7 cellular contexts compared by ENCODE assay signal in the genomic region with DNA sequence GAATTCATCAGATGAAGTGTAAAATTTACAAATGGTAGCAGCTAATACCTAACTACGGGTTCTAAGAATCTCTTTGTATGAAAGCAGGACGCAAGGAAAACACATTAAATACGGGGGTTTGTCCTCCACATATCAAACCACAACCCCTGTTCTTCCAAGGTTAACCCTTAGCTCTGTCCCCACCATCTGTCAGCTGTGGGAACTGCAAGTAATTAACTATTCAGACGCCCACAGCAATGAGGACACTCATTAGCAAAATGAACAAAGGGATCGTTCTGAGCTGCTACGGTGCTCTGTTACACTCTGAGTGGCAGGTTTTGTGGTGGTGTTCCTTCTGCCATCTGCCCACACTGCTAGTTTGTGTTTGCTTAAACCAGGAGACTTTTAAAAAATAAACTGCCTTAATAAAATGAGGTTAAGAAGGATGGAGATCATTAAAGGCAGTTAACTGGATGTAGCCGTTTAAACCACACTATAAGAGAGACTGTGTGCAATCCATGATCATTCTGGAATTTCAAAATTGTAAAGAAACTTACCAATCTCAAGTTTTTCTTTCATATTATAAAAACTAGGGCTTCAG. TPM values are rescaled to one million over a fixed set of nuclear protein-coding genes. Genes with fewer than 3 reads are reported as not detected.
A peak's percentile ranks its signal among the peaks of the same experiment; 100 is the strongest.
DNase-seq lines count a peak whose midpoint lies in the region; ATAC-seq and TF ChIP-seq lines count a peak whose summit lies in the region.

No MANE protein-coding gene starts in this region.

- H3K9me3 ChIP-seq in Panc1 (ENCODE audit: control insufficient read depth, insufficient read depth, low read depth, low read length) (no peaks in the 10 kb centered on the region), colonic mucosa (no peaks in the 10 kb centered on the region), neural progenitor cell (ENCODE audit: low read depth) (no peaks in the 10 kb centered on the region)

- H3K9me3 Mint-ChIP-seq in neural progenitor cell, result peaks cover 4% of the 10 kb centered on the region

- peaks cover under 1% of the 10 kb centered on the region for H3K27me3 Mint-ChIP-seq in neural progenitor cell (ENCODE audit: insufficient read depth, low read depth)

- no peak overlapping the region for H3K27ac ChIP-seq in Panc1 (ENCODE audit: low read length)
- H3K27ac ChIP-seq in colonic mucosa, result no peak overlapping the region
- no peak overlapping the region for H3K27ac ChIP-seq in neural progenitor cell

- CTCF ChIA-PET in Panc1 (lab: Charles Lee), result interaction anchor here (1.1 kb wide), 1 partner anchor 135 kb away, joined by 3 read pairs; no protein-coding TSS in a partner anchor

- H3K4me2 ChIP-seq in neural progenitor cell, result no peak overlapping the region

- H3K9ac ChIP-seq in colonic mucosa (ENCODE audit: low read depth in 2 of 2, low read length in 2 of 2) (no peak overlapping the region), neural progenitor cell (no peak overlapping the region)

- in situ Hi-C loops in Panc1 (cut with HindIII; ENCODE audit: low pct_unique_long_range_greater_than_20kb, low sequenced_read_pairs), result no loop called here

- H3K4me1 ChIP-seq in Panc1 (ENCODE audit: control insufficient read depth, insufficient read depth, low read length) (no peaks in the 10 kb centered on the region), colonic mucosa (no peaks in the 10 kb centered on the region), neural progenitor cell (peaks cover 12% of the 10 kb centered on the region)

- peak; percentile 47 for DNase-seq in GM12865 (ENCODE audit: low read depth)
- DNase-seq in HS-5 (ENCODE audit: low read depth), result peak; percentile 0
- DNase-seq in Panc1 (ENCODE audit: low read depth, low spot score), result no peak
- peak; percentile 27 for DNase-seq in colonic mucosa
- peak; percentile 86 for DNase-seq in neural progenitor cell (ENCODE audit: low spot score)
- DNase-seq in hepatic stellate cell (ENCODE audit: low spot score), result no peak

- H3K4me3 Mint-ChIP-seq in neural progenitor cell, result no peak overlapping the region

- H2AFZ ChIP-seq in neural progenitor cell (replicated peaks), result no peak overlapping the region

- peaks cover 4% of the 10 kb centered on the region for H4K20me1 ChIP-seq in neural progenitor cell (ENCODE audit: low read depth)

- H3K27ac Mint-ChIP-seq in neural progenitor cell, result no peak overlapping the region

- ATAC-seq in GM21390 (IDR thresholded peaks at IDR 0.05; ENCODE audit: unreplicated experiment) (peak; percentile 96), Panc1 (peak; percentile 80)

- peaks cover 2% of the 10 kb centered on the region; the same call in 1 of the 2 replicates for H3K27me3 ChIP-seq in Panc1 (ENCODE audit: control insufficient read depth, insufficient read depth, low read length)
- H3K27me3 ChIP-seq in colonic mucosa, result no peaks in the 10 kb centered on the region
- peaks cover 17% of the 10 kb centered on the region for H3K27me3 ChIP-seq in neural progenitor cell

- H3K36me3 Mint-ChIP-seq in neural progenitor cell, result no peaks in the 10 kb centered on the region

- TF ChIP-seq CTCF in GM12865 (IDR thresholded peaks at IDR 0.05; ENCODE audit: insufficient read depth, low read depth, low read length, missing control alignments) (peak; percentile 73), Panc1 (IDR thresholded peaks at IDR 0.05) (peak; percentile 75), colonic mucosa (IDR thresholded peaks at IDR 0.05) (no peak), neural progenitor cell (IDR thresholded peaks at IDR 0.05) (peak; percentile 82)

- H3K36me3 ChIP-seq in Panc1 (ENCODE audit: control insufficient read depth, insufficient read depth, low read length), result no peaks in the 10 kb centered on the region
- no peaks in the 10 kb centered on the region for H3K36me3 ChIP-seq in colonic mucosa
- H3K36me3 ChIP-seq in neural progenitor cell, result no peaks in the 10 kb centered on the region

- intact Hi-C loops in Panc1 (cut with micrococcal nuclease; ENCODE audit: unreplicated experiment), result loop anchor here (1.0 kb wide), 1 partner anchor 135 kb away; no protein-coding TSS in a partner anchor
- intact Hi-C loops in colonic mucosa (cut with DNase I), result loop anchor here (5.0 kb wide), 1 partner anchor 131 kb away; no protein-coding TSS in a partner anchor

- no peaks in the 10 kb centered on the region for H3K79me2 ChIP-seq in neural progenitor cell (ENCODE audit: low read depth)

- POLR2A ChIA-PET in Panc1 (lab: Charles Lee), result no interaction called here

- H3F3A ChIP-seq in neural progenitor cell (ENCODE audit: low read depth), result peaks cover 8% of the 10 kb centered on the region

- peaks cover 36% of the 10 kb centered on the region for H3K4me1 Mint-ChIP-seq in neural progenitor cell

- no peak overlapping the region for H3K4me3 ChIP-seq in GM12865 (ENCODE audit: low read depth, low read length)
- H3K4me3 ChIP-seq in Panc1 (ENCODE audit: low read depth in 2 of 2, low read length in 2 of 2), result no peak overlapping the region
- no peak overlapping the region for H3K4me3 ChIP-seq in colonic mucosa
- H3K4me3 ChIP-seq in neural progenitor cell, result no peak overlapping the region

- BruUV-seq in Panc1 (replicated peaks; lab: Mats Ljungman, UMichigan), result no TSS peak

RNA-seq across cellular contexts. Expression of gene C10orf67, which starts 51.4 kb away (rescaled TPM):
- total RNA-seq in Panc1 (2021; ENCODE audit: unreplicated experiment) (not detected), colonic mucosa (not detected), neural progenitor cell (ENCODE audit: low replicate concordance) (not detected in 2 replicates)
- not detected for polyA plus RNA-seq in Panc1 (2012; ENCODE audit: insufficient read length)

Comparison
In these comparisons a context has a peak if more than half of its experiments do, and no peak if none do; other contexts are left out.
1. DNase-seq: peak in GM12865 (single experiment), HS-5 (single experiment), colonic mucosa (single experiment) and neural progenitor cell (single experiment); none in Panc1 (single experiment) and hepatic stellate cell (single experiment).